Comparison of ENCODE assay signal across 8 cellular contexts in the genomic region with DNA sequence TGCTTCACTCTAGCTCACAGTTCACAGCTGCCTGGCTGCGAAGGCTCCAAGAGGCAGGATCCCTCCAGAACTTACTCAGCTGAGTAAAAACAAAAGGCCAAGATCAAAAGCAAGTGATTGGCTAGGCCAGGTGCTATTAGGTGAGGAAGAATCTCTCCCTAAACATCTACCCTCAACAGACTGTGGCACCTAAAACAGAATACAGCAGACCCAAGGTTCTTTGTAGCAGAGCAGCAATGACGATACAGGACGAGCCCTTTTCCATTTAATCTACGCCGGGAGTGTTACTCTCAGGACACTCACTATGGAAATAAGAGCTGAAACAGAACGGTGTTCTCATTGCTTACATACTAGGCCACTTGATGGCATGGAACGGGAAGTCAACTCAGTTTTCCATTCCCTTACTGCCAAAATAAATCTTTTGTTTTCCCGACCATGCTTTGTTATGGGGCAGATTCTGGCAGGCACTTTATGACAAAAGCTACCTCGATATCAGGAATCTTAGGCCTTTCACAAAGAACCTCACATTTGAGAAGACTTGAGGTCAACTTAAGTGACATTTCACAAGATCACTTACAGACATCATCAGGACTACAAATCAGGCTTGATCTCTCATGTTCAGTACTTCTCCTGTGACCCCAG. TPM values are rescaled to one million over a fixed set of nuclear protein-coding genes. Genes with fewer than 3 reads are reported as not detected.
DNase-seq lines count a peak whose midpoint lies in the region; ATAC-seq, FAIRE-seq and TF ChIP-seq lines count a peak whose summit lies in the region.

No MANE protein-coding gene starts in this region.

- H3K4me3 ChIP-seq in AG04450 (ENCODE audit: low read depth, low read length): peak overlapping the region; percentile 77
- peak overlapping the region; percentile 86 to 96 for H3K4me3 ChIP-seq in SK-N-SH (ENCODE audit: low read depth in 2 of 2, low read length in 1 of 2)
- peak overlapping the region; percentile 81 to 96 (median 90) for H3K4me3 ChIP-seq in H1 (ENCODE audit: extremely low read depth in 1 of 4, insufficient read depth in 2 of 4, low read depth in 3 of 4, low read length in 4 of 4)
- H3K4me3 ChIP-seq in urinary bladder (ENCODE audit: low read depth, low read length): peak overlapping the region; percentile 56

- H4K20me1 ChIP-seq in SK-N-SH (ENCODE audit: insufficient read depth) (no peaks in the 10 kb centered on the region), H1 (replicated peaks in 1 of 2; ENCODE audit: control insufficient read depth in 1 of 2, insufficient read depth in 2 of 2, low read length in 2 of 2) (peaks cover 0 to 3% of the 10 kb centered on the region in 2 experiments)

- H3K4me1 ChIP-seq in SK-N-SH (ENCODE audit: control insufficient read depth in 1 of 2, insufficient read depth in 2 of 2, low read depth in 1 of 2, low read length in 1 of 2): peaks cover 14 to 20% of the 10 kb centered on the region in 2 experiments; a peak in 3 of 4 replicates
- peaks cover 2 to 12% (median 7%) of the 10 kb centered on the region in 4 experiments; a peak in 6 of 7 replicates for H3K4me1 ChIP-seq in H1 (replicated peaks in 1 of 4; ENCODE audit: control insufficient read depth in 3 of 4, insufficient read depth in 4 of 4, low read length in 3 of 4)
- no peaks in the 10 kb centered on the region for H3K4me1 ChIP-seq in urinary bladder (ENCODE audit: insufficient read depth)

- peak overlapping the region; percentile 93 for H3K4me3 Mint-ChIP-seq in memory B cell

- peaks cover 4% of the 10 kb centered on the region for H3K79me1 ChIP-seq in H1 (ENCODE audit: low read depth, low read length)

- H3K27ac Mint-ChIP-seq in memory B cell: peak overlapping the region; percentile 98

- H3K9me2 ChIP-seq in SK-N-SH: no peaks in the 10 kb centered on the region

- TF ChIP-seq POLR2A in H1 (IDR thresholded peaks at IDR 0.05; ENCODE audit: control extremely low read depth in 1 of 2, low read depth in 2 of 2, low read length in 2 of 2): peak in 1 of 2 experiments; percentile 41; a peak in 1 of 3 replicates

- no peak overlapping the region for H3K14ac ChIP-seq in H1 (ENCODE audit: insufficient read length)

- H3K79me2 ChIP-seq in SK-N-SH (ENCODE audit: insufficient read depth) (peaks cover 43% of the 10 kb centered on the region), H1 (ENCODE audit: control insufficient read depth in 1 of 2, insufficient read depth in 2 of 2, low read length in 2 of 2) (peaks cover 7 to 28% of the 10 kb centered on the region in 2 experiments; a peak in 3 of 4 replicates)

- peaks cover 12% of the 10 kb centered on the region for H3K36me3 Mint-ChIP-seq in memory B cell

- no peak overlapping the region for H2BK15ac ChIP-seq in H1 (ENCODE audit: low read length)

- peaks cover 20% of the 10 kb centered on the region for H3K4me1 Mint-ChIP-seq in memory B cell

- H3F3A ChIP-seq in SK-N-SH (replicated peaks; ENCODE audit: insufficient read depth): peaks cover 7% of the 10 kb centered on the region

- H2AK5ac ChIP-seq in H1 (ENCODE audit: low read depth, low read length): 0 out of 2 replicates have a peak overlapping the region, but pooled peaks have one; percentile 54

- peak overlapping the region; percentile 80 for H2AFZ ChIP-seq in SK-N-SH (ENCODE audit: low read depth)
- H2AFZ ChIP-seq in H1 (ENCODE audit: low read length): peak overlapping the region; percentile 84

- 13% methylated on average over 9 of the region's 9 CpGs for WGBS in SK-N-SH (ENCODE audit: low lambda C conversion rate)
- WGBS in H1 (ENCODE audit: extremely low coverage in 1 of 2, insufficient coverage in 1 of 2, insufficient read length in 1 of 2, insufficient replicate concordance in 2 of 2, low coverage in 1 of 2, low lambda C conversion rate in 2 of 2, missing lambda C conversion rate in 1 of 2), 2 experiments: 40% methylated on average over 9 of the region's 9 CpGs; no CpG with 5 or more reads in 1 of the 2 experiments
- WGBS in urinary bladder: 7% methylated on average over 9 of the region's 9 CpGs

- no peak overlapping the region for H4K5ac ChIP-seq in H1 (ENCODE audit: insufficient read length, low read depth, low read length)

- CTCF ChIA-PET in AG04450 (lab: Charles Lee): interaction anchor here (0.7 to 2.1 kb wide), 4 partner anchors 34 to 1357 kb away, joined by 3 to 10 read pairs (median 8); no protein-coding TSS in a partner anchor
- CTCF ChIA-PET in SK-N-SH (lab: Yijun Ruan, JAX): interaction anchor here (3.4 kb wide), 1 partner anchor 42 kb away, joined by 11 read pairs; no protein-coding TSS in a partner anchor
- CTCF ChIA-PET in H1 (lab: Charles Lee; ENCODE audit: partially characterized antibody): interaction anchor here (0.8 to 1.7 kb wide), 5 partner anchors 104 to 452 kb away, joined by 3 to 4 read pairs (median 3); no protein-coding TSS in a partner anchor

- no peaks in the 10 kb centered on the region for H3K27me3 Mint-ChIP-seq in memory B cell

- H3K56ac ChIP-seq in H1 (replicated peaks; ENCODE audit: insufficient read length, low read depth, low read length): no peak overlapping the region

- TF ChIP-seq RAD21 in SK-N-SH (IDR thresholded peaks at IDR 0.05; ENCODE audit: low read length) (no peak), H1 (IDR thresholded peaks at IDR 0.05 in 1 of 2, conservative IDR thresholded peaks at IDR 0.05 in 1 of 2; ENCODE audit: low read depth in 2 of 2, low read length in 2 of 2) (no peak)

- no peak overlapping the region for H2BK20ac ChIP-seq in H1 (ENCODE audit: low read length)

- FAIRE-seq in H1 (lab: Jason Lieb, UNC) (no peak), D721Med (lab: Jason Lieb, UNC) (no peak)

- in situ Hi-C loops in GM13976 (cut with MboI; ENCODE audit: low sequenced_read_pairs, unreplicated experiment): no loop called here

- H2BK5ac ChIP-seq in H1 (ENCODE audit: low read depth, low read length): peak overlapping the region; percentile 99; the same call in 1 of the 2 replicates

- peak overlapping the region; percentile 99; the same call in 1 of the 2 replicates for H4K8ac ChIP-seq in H1 (ENCODE audit: extremely low read depth, insufficient read depth, low read length)

- TF ChIP-seq EP300 in SK-N-SH (IDR thresholded peaks at IDR 0.05; ENCODE audit: borderline replicate concordance in 1 of 2, low read depth in 1 of 2, low read length in 1 of 2) (no peak), H1 (IDR thresholded peaks at IDR 0.05; ENCODE audit: borderline replicate concordance in 1 of 2, low read depth in 2 of 2, low read length in 2 of 2) (no peak)

- H3K36me3 ChIP-seq in SK-N-SH (replicated peaks in 1 of 2; ENCODE audit: control insufficient read depth in 1 of 2, insufficient read depth in 2 of 2, low read length in 1 of 2): peaks cover 24 to 28% of the 10 kb centered on the region in 2 experiments
- H3K36me3 ChIP-seq in H1 (ENCODE audit: control insufficient read depth in 2 of 4, insufficient read depth in 4 of 4, low read length in 3 of 4): peaks cover 0 to 36% (median 7%) of the 10 kb centered on the region in 4 experiments; a peak in 7 of 8 replicates
- peaks cover 3% of the 10 kb centered on the region for H3K36me3 ChIP-seq in urinary bladder (ENCODE audit: insufficient read depth)

- H3K23ac ChIP-seq in H1 (ENCODE audit: insufficient read length): no peak overlapping the region

- H3K9me3 ChIP-seq in AG04450 (ENCODE audit: control insufficient read depth, insufficient read depth, low read length): no peaks in the 10 kb centered on the region
- H3K9me3 ChIP-seq in SK-N-SH: no peaks in the 10 kb centered on the region
- H3K9me3 ChIP-seq in H1 (ENCODE audit: insufficient read depth in 2 of 2, low read depth in 1 of 2, low read length in 1 of 2): no peaks in the 10 kb centered on the region

- H3K27me3 ChIP-seq in AG04450 (ENCODE audit: control insufficient read depth, insufficient read depth, low read length): no peaks in the 10 kb centered on the region
- no peaks in the 10 kb centered on the region for H3K27me3 ChIP-seq in SK-N-SH (ENCODE audit: insufficient read depth)
- no peaks in the 10 kb centered on the region for H3K27me3 ChIP-seq in H1 (replicated peaks in 1 of 4; ENCODE audit: control insufficient read depth in 3 of 4, extremely low read depth in 1 of 4, insufficient read depth in 3 of 4, low read length in 3 of 4)

- H3K9me3 Mint-ChIP-seq in memory B cell: no peaks in the 10 kb centered on the region

- H3K18ac ChIP-seq in H1 (ENCODE audit: extremely low read depth, low read length): no peak overlapping the region

- H3K23me2 ChIP-seq in H1 (ENCODE audit: low read depth, low read length): peaks cover 9% of the 10 kb centered on the region

- no peak overlapping the region for H4K91ac ChIP-seq in H1 (replicated peaks; ENCODE audit: insufficient read length, low read length)

- H2BK12ac ChIP-seq in H1 (ENCODE audit: low read depth, low read length): no peak overlapping the region; the same call in 1 of the 2 replicates

- no peak overlapping the region for H2BK120ac ChIP-seq in H1 (replicated peaks; ENCODE audit: low read depth, low read length)

- no peak for TF ChIP-seq CTCF in AG04450 (IDR thresholded peaks at IDR 0.05; ENCODE audit: low read depth, low read length)
- TF ChIP-seq CTCF in GM13976 (IDR thresholded peaks at IDR 0.05; ENCODE audit: borderline replicate concordance, control extremely low read depth, extremely low read depth, insufficient read depth, missing control alignments): no peak
- no peak for TF ChIP-seq CTCF in SK-N-SH (IDR thresholded peaks at IDR 0.05)
- TF ChIP-seq CTCF in H1 (IDR thresholded peaks at IDR 0.05; ENCODE audit: control extremely low read depth in 1 of 3, insufficient read depth in 1 of 3, low read depth in 1 of 3, low read length in 3 of 3): no peak
- TF ChIP-seq CTCF in D721Med (IDR thresholded peaks at IDR 0.05; ENCODE audit: insufficient read depth, missing control alignments): no peak

- no peak overlapping the region for H3K4ac ChIP-seq in H1 (replicated peaks; ENCODE audit: insufficient read length, low read depth, low read length)

- DNase-seq in AG04450 (ENCODE audit: low read depth, low spot score) (no peak), GM13976 (ENCODE audit: low spot score) (peak; percentile 8), SK-N-SH (peak; percentile 17), H1 (ENCODE audit: low read depth in 1 of 2, low spot score in 2 of 2) (no peak), memory B cell (ENCODE audit: low spot score in 2 of 2) (no peak), midbrain (lab: John Stamatoyannopoulos, UW) (no peak), D721Med (ENCODE audit: insufficient read length, low spot score) (no peak)

- peak overlapping the region; percentile 96 for H3K9ac ChIP-seq in SK-N-SH
- peak overlapping the region; percentile 94 to 98 (median 96) for H3K9ac ChIP-seq in H1 (replicated peaks in 1 of 4; ENCODE audit: extremely low read depth in 1 of 4, low read depth in 3 of 4, low read length in 3 of 4)

- POLR2A ChIA-PET in AG04450 (lab: Yijun Ruan, JAX) (interaction anchor here (0.8 kb wide), 1 partner anchor 80 kb away, joined by 3 read pairs; a partner anchor contains a TSS), SK-N-SH (lab: Yijun Ruan, JAX) (interaction anchor here (1.3 kb wide), 1 partner anchor 52 kb away, joined by 5 read pairs; no protein-coding TSS in a partner anchor), H1 (lab: Charles Lee; ENCODE audit: partially characterized antibody) (interaction anchor here (0.7 to 2.2 kb wide), 11 partner anchors 14 to 729 kb away, joined by 3 to 6 read pairs (median 3); no protein-coding TSS in a partner anchor)

- ATAC-seq in memory B cell (ENCODE audit: low read depth): no peak

- peak overlapping the region; percentile 87 for H3K4me2 ChIP-seq in SK-N-SH
- peak overlapping the region; percentile 90 to 93 for H3K4me2 ChIP-seq in H1 (ENCODE audit: insufficient read depth in 1 of 2, low read depth in 2 of 2, low read length in 2 of 2)

- H3K27ac ChIP-seq in AG04450 (ENCODE audit: low read depth, low read length) (peak overlapping the region; percentile 91), SK-N-SH (ENCODE audit: low read depth in 2 of 2, low read length in 1 of 2) (peak overlapping the region; percentile 85 to 94), H1 (ENCODE audit: low read depth, low read length) (peak overlapping the region; percentile 95), urinary bladder (ENCODE audit: low read depth) (no peak overlapping the region)

RNA-seq across cellular contexts. Expression of a gene that starts 0.8 kb away (rescaled TPM):
- 23.6 and 29.3 TPM in 2 replicates for polyA plus RNA-seq in AG04450 (2011; rRNA removed)
- polyA minus RNA-seq in AG04450 (2011; rRNA and poly(A)+ RNA removed): 25.9 and 28.4 TPM in 2 replicates
- 18.0 and 19.0 TPM in 2 replicates for polyA plus RNA-seq in SK-N-SH (2012; rRNA removed)
- 18.4 and 20.3 TPM in 2 replicates for polyA plus RNA-seq in SK-N-SH (2012; cell fraction: cytosol; rRNA removed)
- 13.9 and 36.6 TPM in 2 replicates for polyA plus RNA-seq in SK-N-SH (2012; cell fraction: nucleus; rRNA removed)
- 74.1 and 87.3 TPM in 2 replicates for total RNA-seq in H1 (2021; fragmentation: NEBNext Ultra II Directional; extraction: Animal tissue kit (Norgen Biotek cat#: 25700))
- polyA plus RNA-seq in H1 (2011; rRNA removed): 26.4 and 40.0 TPM in 2 replicates
- 27.5 TPM for polyA plus RNA-seq in H1 (2011; cell fraction: cytosol; rRNA removed)
- 65.4 TPM for polyA plus RNA-seq in H1 (2011; cell fraction: nucleus; rRNA removed)
- polyA plus RNA-seq in H1 (2012, experiment 1 of 2): 32.1 to 61.5 TPM (median 39.4 TPM) in 4 replicates
- polyA plus RNA-seq in H1 (2012, experiment 2 of 2): 1.8 TPM
- polyA plus RNA-seq in H1 (2013, experiment 1 of 2): 42.7 TPM
- polyA plus RNA-seq in H1 (2013, experiment 2 of 2): 36.4 TPM
- polyA minus RNA-seq in H1 (2011; rRNA and poly(A)+ RNA removed): 60.6 and 80.3 TPM in 2 replicates
- 38.4 TPM for polyA minus RNA-seq in H1 (2011; cell fraction: cytosol; rRNA and poly(A)+ RNA removed)
- polyA minus RNA-seq in H1 (2011; cell fraction: nucleus; rRNA and poly(A)+ RNA removed): 152 TPM
- total RNA-seq in urinary bladder: 123 TPM
- 18.7 TPM for polyA plus RNA-seq in urinary bladder

Comparison
In these comparisons a context has a peak if more than half of its experiments do, and no peak if none do; other contexts are left out.
1. DNase-seq: peak in GM13976 (single experiment) and SK-N-SH (single experiment); none in AG04450 (single experiment), H1 (0 of 2), memory B cell (0 of 2), midbrain (single experiment) and D721Med (single experiment).
2. Peak in every context shown above with its lines, with median percentiles within 50 percentile points of each other: H3K4me3 ChIP-seq.